Comparison of ENCODE assay signal across 8 cellular contexts in the genomic region with DNA sequence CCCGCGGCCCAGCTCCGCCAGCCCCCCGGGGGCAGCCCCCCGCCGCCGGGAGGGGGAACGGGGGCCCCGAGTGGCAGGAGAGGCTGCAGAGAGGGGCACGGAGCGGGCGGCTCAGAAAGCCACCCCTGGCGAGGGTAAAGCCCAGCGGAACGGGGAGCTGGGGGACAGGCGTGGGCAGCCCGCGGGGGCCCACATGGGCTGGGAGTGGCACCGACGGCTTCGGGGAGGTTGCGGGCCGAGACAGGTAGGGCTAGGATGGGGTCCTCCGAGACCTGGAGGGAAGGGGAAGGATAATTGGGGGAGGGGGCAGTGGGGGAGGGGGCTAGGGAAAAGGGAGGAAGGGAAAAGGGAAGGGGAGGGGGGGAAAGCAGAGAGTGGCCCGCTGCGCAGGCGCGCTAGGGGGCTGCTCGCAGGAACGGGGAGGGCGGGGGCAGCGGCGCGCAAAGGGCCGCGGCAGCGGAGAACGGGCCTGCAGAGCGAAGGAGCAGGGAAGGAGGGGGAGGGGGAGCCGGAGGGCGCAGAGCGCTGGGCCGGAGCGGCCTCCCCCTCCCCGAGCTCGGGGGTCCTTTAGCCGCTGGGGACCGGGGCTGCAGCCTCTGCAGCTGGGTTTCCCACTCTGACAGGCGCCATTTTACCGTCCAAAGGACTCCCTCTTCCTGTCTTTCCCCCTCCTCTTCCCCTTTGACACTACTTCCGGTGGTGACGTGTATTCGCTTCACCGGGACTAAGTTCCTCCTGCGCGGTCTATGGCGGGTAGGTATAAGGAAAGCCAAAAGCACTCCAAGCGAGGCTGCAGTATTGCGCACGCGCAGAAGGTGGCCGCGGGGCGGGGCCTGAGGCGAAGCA. TPM values are rescaled to one million over a fixed set of nuclear protein-coding genes. Genes with fewer than 3 reads are reported as not detected.
A peak's percentile ranks its signal among the peaks of the same experiment; 100 is the strongest.
DNase-seq lines count a peak whose midpoint lies in the region; ATAC-seq and TF ChIP-seq lines count a peak whose summit lies in the region.

A gene (minus strand): TSS at position 405 of the 846 bp plus-strand sequence. CDS start 438 bp downstream, outside the sequence.

- peak; percentile 81 for ATAC-seq in HG02678 (IDR thresholded peaks at IDR 0.05; ENCODE audit: unreplicated experiment)
- peak; percentile 92 for ATAC-seq in activated naive CD8-positive, alpha-beta T cell treated with anti-CD3 and anti-CD28 coated beads, Interleukin-2, amount 10 ng/mL, durations not matched to agents 7 days and 5 days (ENCODE audit: low read depth)

- H3K4me1 Mint-ChIP-seq in activated naive CD8-positive, alpha-beta T cell treated with anti-CD3 and anti-CD28 coated beads, Interleukin-2, amount 10 ng/mL, durations not matched to agents 7 days and 5 days = peaks cover 41% of the 10 kb centered on the region

- H3K9ac ChIP-seq in SU-DHL-6 (ENCODE audit: low read length) = peak within 1 kb of the TSS; percentile 99

- peaks cover 17% of the 10 kb centered on the region for H3K4me1 ChIP-seq in osteoblast (ENCODE audit: insufficient read depth, low read length)
- H3K4me1 ChIP-seq in testis = peaks cover 26% of the 10 kb centered on the region

- H3K36me3 ChIP-seq in SU-DHL-6 (ENCODE audit: low read length) (peaks cover 6% of the 10 kb centered on the region; the same call in 1 of the 2 replicates), osteoblast (ENCODE audit: insufficient read depth, low read length) (peaks cover 29% of the 10 kb centered on the region), testis (ENCODE audit: low read depth, missing control alignments) (no peaks in the 10 kb centered on the region)

- 0 out of 2 replicates have a peak, but pooled peaks cover 3% of the 10 kb centered on the region for H3F3A ChIP-seq in SU-DHL-6 (ENCODE audit: insufficient read depth)

- H3K27ac Mint-ChIP-seq in activated naive CD8-positive, alpha-beta T cell treated with anti-CD3 and anti-CD28 coated beads, Interleukin-2, amount 10 ng/mL, durations not matched to agents 7 days and 5 days = peak within 1 kb of the TSS; percentile 100

- 1% methylated on average over 49 to 65 of the region's 65 CpGs for WGBS in testis, 2 donors

- H2AFZ ChIP-seq in SU-DHL-6 (ENCODE audit: low read depth, low read length, severe bottlenecking) (peak within 1 kb of the TSS; percentile 57), osteoblast (ENCODE audit: low read length) (peak within 1 kb of the TSS; percentile 80)

- TF ChIP-seq CTCF in GM10266 (IDR thresholded peaks at IDR 0.05; ENCODE audit: control insufficient read depth, insufficient read depth, low read depth, missing control alignments) (no peak), SU-DHL-6 (IDR thresholded peaks at IDR 0.05; ENCODE audit: insufficient read depth, low read length, poor library complexity, severe bottlenecking) (no peak), osteoblast (IDR thresholded peaks at IDR 0.05; ENCODE audit: extremely low read depth, low read depth, low read length) (no peak), testis (IDR thresholded peaks at IDR 0.05) (no peak)

- H3K27ac ChIP-seq in SU-DHL-6 (ENCODE audit: low read depth, low read length) (peak within 1 kb of the TSS; percentile 81), osteoblast (ENCODE audit: low read depth, low read length) (peak within 1 kb of the TSS; percentile 99), testis (peak within 1 kb of the TSS; percentile 99 to 100)

- H4K20me1 ChIP-seq in SU-DHL-6 (ENCODE audit: low read depth, low read length) (no peaks in the 10 kb centered on the region), osteoblast (ENCODE audit: insufficient read depth, low read length) (peaks cover 3% of the 10 kb centered on the region)

- POLR2A ChIA-PET in activated naive CD8-positive, alpha-beta T cell treated with anti-CD3 and anti-CD28 coated beads, Interleukin-2, amount 10 ng/mL, durations not matched to agents 7 days and 5 days (lab: Charles Lee) = interaction anchor here (0.9 to 4.0 kb wide), 6 partner anchors 9 to 85 kb away, joined by 3 to 56 read pairs (median 12); a partner anchor contains a TSS

- H3K27me3 ChIP-seq in SU-DHL-6 (ENCODE audit: low read length) (no peaks in the 10 kb centered on the region), osteoblast (ENCODE audit: insufficient read depth, low read length) (no peaks in the 10 kb centered on the region), testis (no peaks in the 10 kb centered on the region)

- no peaks in the 10 kb centered on the region for H3K27me3 Mint-ChIP-seq in activated naive CD8-positive, alpha-beta T cell treated with anti-CD3 and anti-CD28 coated beads, Interleukin-2, amount 10 ng/mL, durations not matched to agents 7 days and 5 days

- H3K79me2 ChIP-seq in SU-DHL-6 (ENCODE audit: insufficient read depth, low read length) (peaks cover 59% of the 10 kb centered on the region), osteoblast (ENCODE audit: insufficient read depth, low read length) (peaks cover 64% of the 10 kb centered on the region)

- DNase-seq in GM10266 (ENCODE audit: extremely low spot score) (peak; percentile 99), NCI-H128 (lab: John Stamatoyannopoulos, UW; ENCODE audit: unreplicated experiment) (peak; percentile 92), head of caudate nucleus (peak; percentile 97 to 100 (median 99)), osteoblast (ENCODE audit: insufficient read length, low spot score, missing footprints) (peak; percentile 99), testis (peak; percentile 99)
- DNase-seq in activated naive CD8-positive, alpha-beta T cell treated with anti-CD3 and anti-CD28 coated beads, Interleukin-2, amount 10 ng/mL, durations not matched to agents 7 days and 5 days = peak; percentile 99

- H3K4me3 ChIP-seq in SU-DHL-6 (ENCODE audit: insufficient read depth, low read length, poor library complexity, severe bottlenecking) = peak within 1 kb of the TSS; percentile 90
- H3K4me3 ChIP-seq in osteoblast (ENCODE audit: insufficient read depth, low read length) = peak within 1 kb of the TSS; percentile 78
- H3K4me3 ChIP-seq in testis = peak within 1 kb of the TSS; percentile 88 to 98

- peaks cover 16% of the 10 kb centered on the region for H3K36me3 Mint-ChIP-seq in activated naive CD8-positive, alpha-beta T cell treated with anti-CD3 and anti-CD28 coated beads, Interleukin-2, amount 10 ng/mL, durations not matched to agents 7 days and 5 days

- H3K4me3 Mint-ChIP-seq in activated naive CD8-positive, alpha-beta T cell treated with anti-CD3 and anti-CD28 coated beads, Interleukin-2, amount 10 ng/mL, durations not matched to agents 7 days and 5 days = peak within 1 kb of the TSS; percentile 99

- H3K9me3 ChIP-seq in SU-DHL-6 (ENCODE audit: insufficient read depth, low read length) (no peaks in the 10 kb centered on the region), osteoblast (ENCODE audit: low read depth, low read length) (no peaks in the 10 kb centered on the region), testis (no peaks in the 10 kb centered on the region)

- no peaks in the 10 kb centered on the region for H3K9me2 ChIP-seq in SU-DHL-6 (replicated peaks; ENCODE audit: insufficient read depth, low read length)

- no peak for TF ChIP-seq POLR2A in testis (IDR thresholded peaks at IDR 0.05)

- H3K4me2 ChIP-seq in SU-DHL-6 (ENCODE audit: low read depth, low read length, poor library complexity, severe bottlenecking) = peak within 1 kb of the TSS; percentile 84
- H3K4me2 ChIP-seq in osteoblast (ENCODE audit: insufficient read depth, low read length) = peak within 1 kb of the TSS; percentile 97

- no peaks in the 10 kb centered on the region for H3K9me3 Mint-ChIP-seq in activated naive CD8-positive, alpha-beta T cell treated with anti-CD3 and anti-CD28 coated beads, Interleukin-2, amount 10 ng/mL, durations not matched to agents 7 days and 5 days

- intact Hi-C loops in head of caudate nucleus (cut with DNase I) = loop anchor here (1.0 to 5.0 kb wide), 2 partner anchors 12 to 56 kb away; a partner anchor contains a TSS
- intact Hi-C loops in testis (cut with DNase I; ENCODE audit: low total_unique reads) = no loop called here

RNA-seq across cellular contexts. Expression of the gene that starts here (rescaled TPM):
- 100 to 1,000 TPM; 157 to 160 TPM for total RNA-seq in activated naive CD8-positive, alpha-beta T cell treated with anti-CD3 and anti-CD28 coated beads, Interleukin-2, amount 10 ng/mL, durations not matched to agents 7 days and 5 days
- total RNA-seq in osteoblast (29.8 and 31.8 TPM in 2 replicates), testis (10 to 100 TPM; 86.4 to 94.0 TPM)
- 138 TPM for polyA plus RNA-seq in testis (ENCODE audit: insufficient read depth, low read depth, low replicate concordance)

Comparison
In these comparisons a context has a peak if more than half of its experiments do, and no peak if none do; other contexts are left out.
1. Peak in every context shown above with its lines: DNase-seq, ATAC-seq, H3K4me3 ChIP-seq and H3K27ac ChIP-seq.